23 cellular contexts compared by ENCODE assay signal in the genomic region with DNA sequence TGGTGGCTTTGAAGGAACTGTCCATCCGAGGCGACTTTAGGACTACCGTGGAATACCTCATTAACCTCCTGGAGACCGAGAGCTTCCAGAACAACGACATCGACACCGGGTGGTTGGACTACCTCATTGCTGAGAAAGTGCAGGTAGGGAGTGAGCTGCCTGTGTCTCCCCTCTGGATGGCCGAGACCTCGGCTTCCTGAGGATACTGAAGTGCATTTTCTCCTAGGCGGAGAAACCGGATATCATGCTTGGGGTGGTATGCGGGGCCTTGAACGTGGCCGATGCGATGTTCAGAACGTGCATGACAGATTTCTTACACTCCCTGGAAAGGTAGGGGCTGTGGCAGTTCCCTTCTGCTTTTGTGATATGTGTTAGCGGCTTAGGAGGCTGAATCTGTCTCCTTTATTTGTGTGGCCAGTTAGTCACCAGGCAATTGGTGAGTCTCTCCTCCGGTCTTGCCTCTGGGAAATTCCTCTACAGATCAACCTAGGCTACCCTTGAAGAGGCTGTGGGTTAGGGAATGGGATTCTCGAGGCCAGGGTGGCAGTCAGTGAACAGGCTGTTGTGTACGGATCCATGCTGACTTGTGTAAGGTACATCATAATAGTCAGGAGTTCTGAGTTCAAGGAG.
DNase-seq lines count a peak whose midpoint lies in the region; ATAC-seq, FAIRE-seq and TF ChIP-seq lines count a peak whose summit lies in the region.
"Had no signal": no experiment of that assay in that cellular context is flagged by ENCODE, and none has a peak within 500 bp of the region (broad histone marks: within the 10 kb centered on the region; RNA-seq: fewer than 3 reads in every experiment).

No MANE protein-coding gene starts in this region.

- H3K36me3 ChIP-seq in RWPE2 (ENCODE audit: low read depth) (peaks cover 14% of the 10 kb centered on the region; the same call in 1 of the 2 replicates), tibial nerve (peaks cover 6 to 99% (median 21%) of the 10 kb centered on the region in 3 donors)

- no peak for TF ChIP-seq POLR2A in tibial nerve (IDR thresholded peaks at IDR 0.05)

- H3K4me1 ChIP-seq in RWPE2 (ENCODE audit: insufficient read depth, poor library complexity, severe bottlenecking) = peaks cover 23% of the 10 kb centered on the region
- H3K4me1 ChIP-seq in tibial nerve = no peaks in the 10 kb centered on the region
- H3K4me1 ChIP-seq: ascending aorta, HAP-1 had no signal

- FAIRE-seq in urothelium cell line (lab: Jason Lieb, UNC) = no peak
- FAIRE-seq: A204.1, GM12891, islet of Langerhans had no signal

- ATAC-seq in Right ventricle myocardium inferior (no peak), RWPE2 (ENCODE audit: low read depth) (peak; percentile 71), HG03442 (IDR thresholded peaks at IDR 0.05; ENCODE audit: unreplicated experiment) (no peak)
- ATAC-seq: activated CD8-positive, alpha-beta T cell treated with anti-CD3 and anti-CD28 coated beads, Interleukin-2, amount 10 ng/mL, durations not matched to agents 7 days and 5 days; activated T-cell treated with anti-CD3 and anti-CD28 coated beads, Interleukin-2, amount 50 U/mL, for 4 hours; naive thymus-derived CD4-positive, alpha-beta T cell; stimulated activated naive CD8-positive, alpha-beta T cell treated with anti-CD3 and anti-CD28 coated beads, Interleukin-15, Interleukin-2, amounts not matched to agents 100 U/mL and 50 U/mL, for 24 hours had no signal

- no peak overlapping the region for H3K4me3 ChIP-seq in RWPE2 (ENCODE audit: severe bottlenecking)
- no peak overlapping the region for H3K4me3 ChIP-seq in tibial nerve
- H3K4me3 ChIP-seq: ascending aorta, HAP-1 had no signal

- no peak for TF ChIP-seq EP300 in tibial nerve (IDR thresholded peaks at IDR 0.05)

- no peak for TF ChIP-seq CTCF in RWPE2 (IDR thresholded peaks at IDR 0.05; ENCODE audit: poor library complexity, severe bottlenecking)
- TF ChIP-seq CTCF in tibial nerve (IDR thresholded peaks at IDR 0.05) = no peak

- H3K27ac ChIP-seq in RWPE2 (ENCODE audit: poor library complexity, severe bottlenecking) = peak overlapping the region; percentile 92
- peak overlapping the region in 1 of 4 donors; percentile 5 for H3K27ac ChIP-seq in tibial nerve
- H3K27ac ChIP-seq: ascending aorta, HL-60 had no signal

- 83 to 86% methylated on average over 20 of the region's 20 CpGs for WGBS in tibial nerve, 2 donors

- DNase-seq in cardiac septum (ENCODE audit: low spot score) (peak; percentile 44), Right ventricle myocardium inferior (ENCODE audit: missing footprints) (no peak), RWPE2 (ENCODE audit: low spot score) (no peak), glomerular visceral epithelial cell (ENCODE audit: extremely low spot score) (peak; percentile 36), urothelium cell line (ENCODE audit: low spot score) (peak; percentile 26), T-helper 2 cell (no peak), tibial nerve (ENCODE audit: low spot score in 2 of 2) (no peak)
- DNase-seq: activated CD8-positive, alpha-beta T cell treated with anti-CD3 and anti-CD28 coated beads, Interleukin-2, amount 10 ng/mL, durations not matched to agents 7 days and 5 days; activated naive CD4-positive, alpha-beta T cell treated with anti-CD3 and anti-CD28 coated beads, Interleukin-2, amount 10 ng/mL, durations not matched to agents 7 days and 5 days; activated T-cell treated with anti-CD3 and anti-CD28 coated beads, Interleukin-2, amount 50 U/mL, for 4 hours; KG1; naive thymus-derived CD4-positive, alpha-beta T cell; NCI-H1105; NCI-H526; stimulated activated CD4-positive, alpha-beta T cell treated with anti-CD3 and anti-CD28 coated beads, Interleukin-2, amount 100 ng/mL, for 24 hours; stimulated activated naive CD8-positive, alpha-beta T cell treated with anti-CD3 and anti-CD28 coated beads, Interleukin-15, Interleukin-2, amounts not matched to agents 100 U/mL and 50 U/mL, for 24 hours had no signal

- no peaks in the 10 kb centered on the region for H3K9me3 ChIP-seq in RWPE2 (ENCODE audit: severe bottlenecking)
- H3K9me3 ChIP-seq in tibial nerve = peaks cover 0 to 3% (median 0%) of the 10 kb centered on the region in 4 donors
- H3K9me3 ChIP-seq: ascending aorta, HAP-1 had no signal

- H3K27me3 ChIP-seq in RWPE2 (ENCODE audit: insufficient read depth, poor library complexity, severe bottlenecking) (no peaks in the 10 kb centered on the region), tibial nerve (no peaks in the 10 kb centered on the region)
- H3K27me3 ChIP-seq: ascending aorta had no signal

- intact Hi-C loops in cardiac septum (cut with DNase I) = no loop called here
- intact Hi-C loops in Right ventricle myocardium inferior (cut with DNase I) = no loop called here

Comparison
In these comparisons a context has a peak if more than half of its experiments do, and no peak if none do; other contexts are left out.
1. DNase-seq: peak in cardiac septum (single experiment), glomerular visceral epithelial cell (single experiment) and urothelium cell line (single experiment); none in Right ventricle myocardium inferior (single experiment), RWPE2 (single experiment), T-helper 2 cell (0 of 5) and tibial nerve (0 of 2).